13 cellular contexts compared by ENCODE assay signal in genomic region chr16:90009172-90009899, GRCh38. TPM values are rescaled to one million over a fixed set of nuclear protein-coding genes. Genes with fewer than 3 reads are reported as not detected.
DNase-seq lines count a peak whose midpoint lies in the region; ATAC-seq, FAIRE-seq and TF ChIP-seq lines count a peak whose summit lies in the region.
"Had no signal": no experiment of that assay in that cellular context is flagged by ENCODE, and none has a peak within 500 bp of the region (broad histone marks: within the 10 kb centered on the region; RNA-seq: fewer than 3 reads in every experiment).

No MANE protein-coding gene starts in this region.

- RAD21 ChIA-PET in GM12878 (lab: Charles Lee; ENCODE audit: unreplicated experiment): no interaction called here

- no peak overlapping the region for H2BK15ac ChIP-seq in IMR-90 (ENCODE audit: low read depth, low read length)

- H3K27me3 Mint-ChIP-seq in activated CD4-positive, alpha-beta T cell treated with anti-CD3 and anti-CD28 coated beads, Interleukin-2, amount 10 ng/mL, durations not matched to agents 24 days and 14 days: peaks cover 3% of the 10 kb centered on the region

- H3K4me1 ChIP-seq in IMR-90 (ENCODE audit: control insufficient read depth, insufficient read depth, low read length) (no peaks in the 10 kb centered on the region), GM12878 (ENCODE audit: control insufficient read depth, insufficient read depth, low read length) (peaks cover 9% of the 10 kb centered on the region)
- H3K4me1 ChIP-seq: left ventricle myocardium inferior had no signal

- H3K56ac ChIP-seq in IMR-90 (ENCODE audit: extremely low read depth, insufficient read depth, low read length): no peak overlapping the region

- H3K4me3 ChIP-seq in IMR-90 (ENCODE audit: insufficient read depth, low read depth, low read length) (no peak overlapping the region), GM12878 (peak overlapping the region; percentile 5; the same call in 1 of the 2 replicates)
- H3K4me3 ChIP-seq: left ventricle myocardium inferior, thoracic aorta had no signal

- no peak overlapping the region for H3K14ac ChIP-seq in IMR-90 (replicated peaks; ENCODE audit: low read depth, low read length)

- in situ Hi-C loops in IMR-90 (cut with MboI; ENCODE audit: low sequenced_read_pairs): no loop called here
- in situ Hi-C loops in GM12878 (cut with MboI): no loop called here

- H3K4ac ChIP-seq in IMR-90 (ENCODE audit: low read depth, low read length): no peak overlapping the region

- TF ChIP-seq EP300 in GM12878 (IDR thresholded peaks at IDR 0.05; ENCODE audit: borderline replicate concordance in 1 of 2, control insufficient read depth in 1 of 2, low read depth in 2 of 2, low read length in 2 of 2): no peak

- no peak for TF ChIP-seq POLR2A in IMR-90 (IDR thresholded peaks at IDR 0.05; ENCODE audit: low read depth, low read length)
- no peak for TF ChIP-seq POLR2A in GM12878 (IDR thresholded peaks at IDR 0.05; ENCODE audit: low read depth, low read length)

- H2AFZ ChIP-seq in IMR-90 (replicated peaks; ENCODE audit: low read length, poor library complexity) (peak overlapping the region; percentile 21), GM12878 (ENCODE audit: control insufficient read depth, low read depth, low read length) (no peak overlapping the region)

- intact Hi-C loops in activated CD4-positive, alpha-beta T cell treated with anti-CD3 and anti-CD28 coated beads, Interleukin-2, amount 10 ng/mL, durations not matched to agents 24 days and 14 days (cut with micrococcal nuclease): no loop called here
- intact Hi-C loops in IMR-90 (cut with micrococcal nuclease): no loop called here
- intact Hi-C loops in GM12878 (cut with micrococcal nuclease; ENCODE audit: unreplicated experiment): no loop called here

- H4K91ac ChIP-seq in IMR-90 (ENCODE audit: insufficient read depth, low read depth, low read length): no peak overlapping the region

- no peaks in the 10 kb centered on the region for H4K20me1 ChIP-seq in IMR-90 (ENCODE audit: insufficient read depth, low read length)
- H4K20me1 ChIP-seq in GM12878 (ENCODE audit: control insufficient read depth, insufficient read depth): no peaks in the 10 kb centered on the region

- H2AK5ac ChIP-seq in IMR-90 (ENCODE audit: low read depth, low read length): no peak overlapping the region

- no peaks in the 10 kb centered on the region for H3K9me3 Mint-ChIP-seq in activated CD4-positive, alpha-beta T cell treated with anti-CD3 and anti-CD28 coated beads, Interleukin-2, amount 10 ng/mL, durations not matched to agents 24 days and 14 days
- H3K9me3 Mint-ChIP-seq: HFFc6; T-helper 1 cell treated with Interleukin-12 subunit alpha and Interleukin-12 subunit beta and Interleukin-4 antibody, amounts not matched to agents 30 μg/mL and 1 μg/mL, for 36 hours had no signal

- no peak overlapping the region for H2BK5ac ChIP-seq in IMR-90 (ENCODE audit: low read depth, low read length, poor library complexity, severe bottlenecking)

- peaks cover 10% of the 10 kb centered on the region for H3K4me1 Mint-ChIP-seq in activated CD4-positive, alpha-beta T cell treated with anti-CD3 and anti-CD28 coated beads, Interleukin-2, amount 10 ng/mL, durations not matched to agents 24 days and 14 days

- no peak overlapping the region for H4K5ac ChIP-seq in IMR-90 (ENCODE audit: low read depth, low read length)

- TF ChIP-seq CTCF in IMR-90 (conservative IDR thresholded peaks at IDR 0.05; ENCODE audit: low read depth, low read length): no peak
- no peak for TF ChIP-seq CTCF in GM12878 (IDR thresholded peaks at IDR 0.05 in 2 of 3, conservative IDR thresholded peaks at IDR 0.05 in 1 of 3; ENCODE audit: control insufficient read depth in 2 of 3, extremely low read depth in 1 of 3, insufficient read depth in 1 of 3, low read depth in 3 of 3, low read length in 3 of 3)
- TF ChIP-seq CTCF in omental fat pad (IDR thresholded peaks at IDR 0.05): no peak

- H3K27ac ChIP-seq in IMR-90 (ENCODE audit: insufficient read depth, low read length) (no peak overlapping the region), GM12878 (ENCODE audit: control insufficient read depth, insufficient read depth) (no peak overlapping the region)
- H3K27ac ChIP-seq: left ventricle myocardium inferior, thoracic aorta had no signal

- H2AK9ac ChIP-seq in IMR-90 (replicated peaks; ENCODE audit: low read depth, low read length, poor library complexity): peak overlapping the region; percentile 55

- SMC1A ChIA-PET in GM12878 (lab: Charles Lee; ENCODE audit: uncharacterized antibody, unreplicated experiment): no interaction called here

- no peak overlapping the region for H2BK120ac ChIP-seq in IMR-90 (ENCODE audit: low read depth, low read length)

- dilution Hi-C loops in IMR-90 (cut with HindIII; ENCODE audit: low sequenced_read_pairs, unreplicated experiment): no loop called here

- POLR2A ChIA-PET in IMR-90 (lab: Charles Lee; ENCODE audit: unreplicated experiment) (no interaction called here), GM12878 (lab: Charles Lee) (no interaction called here)

- no peak overlapping the region for H3K9ac ChIP-seq in IMR-90 (ENCODE audit: low read depth, low read length)
- no peak overlapping the region for H3K9ac ChIP-seq in GM12878 (ENCODE audit: control insufficient read depth, insufficient read depth, low read length)

- H3K36me3 Mint-ChIP-seq in activated CD4-positive, alpha-beta T cell treated with anti-CD3 and anti-CD28 coated beads, Interleukin-2, amount 10 ng/mL, durations not matched to agents 24 days and 14 days (ENCODE audit: low read depth): no peaks in the 10 kb centered on the region

- no peak overlapping the region for H3K18ac ChIP-seq in IMR-90 (ENCODE audit: low read depth, low read length)

- H3K9me3 ChIP-seq in IMR-90 (ENCODE audit: control insufficient read depth, insufficient read depth, low read length) (no peaks in the 10 kb centered on the region), GM12878 (replicated peaks; ENCODE audit: control insufficient read depth, insufficient read depth, low read length) (no peaks in the 10 kb centered on the region)
- H3K9me3 ChIP-seq: left ventricle myocardium inferior, thoracic aorta had no signal

- DNase-seq in activated CD4-positive, alpha-beta T cell treated with anti-CD3 and anti-CD28 coated beads, Interleukin-2, amount 10 ng/mL, durations not matched to agents 24 days and 14 days: no peak
- DNase-seq in activated CD4-positive, alpha-beta T cell treated with anti-CD3 and anti-CD28 coated beads, Interleukin-2, amount 50 U/mL, for 4 hours: no peak
- no peak for DNase-seq in IMR-90
- no peak for DNase-seq in GM12878 (ENCODE audit: low read depth, low spot score)
- no peak for DNase-seq in omental fat pad (ENCODE audit: low spot score)
- no peak for DNase-seq in NCI-H748 (lab: John Stamatoyannopoulos, UW; ENCODE audit: unreplicated experiment)
- no peak for DNase-seq in SKM-1 (lab: John Stamatoyannopoulos, UW; ENCODE audit: unreplicated experiment)
- DNase-seq: foreskin melanocyte, HFFc6, left ventricle myocardium inferior had no signal

- no peak overlapping the region for H4K8ac ChIP-seq in IMR-90 (ENCODE audit: low read depth in 2 of 2, low read length in 2 of 2)

- peak overlapping the region; percentile 69 for H3K4me3 Mint-ChIP-seq in activated CD4-positive, alpha-beta T cell treated with anti-CD3 and anti-CD28 coated beads, Interleukin-2, amount 10 ng/mL, durations not matched to agents 24 days and 14 days
- H3K4me3 Mint-ChIP-seq: HFFc6; T-helper 1 cell treated with Interleukin-12 subunit alpha and Interleukin-12 subunit beta and Interleukin-4 antibody, amounts not matched to agents 30 μg/mL and 1 μg/mL, for 36 hours had no signal

- ATAC-seq in IMR-90 (ENCODE audit: low read depth) (no peak), GM12878 (no peak), omental fat pad (ENCODE audit: low FRiP score) (peak; percentile 24), GM18867 (IDR thresholded peaks at IDR 0.05; ENCODE audit: unreplicated experiment) (no peak)

- no peak overlapping the region for H2BK20ac ChIP-seq in IMR-90 (ENCODE audit: low read depth, low read length)

- BruUV-seq in IMR-90 (replicated peaks; lab: Mats Ljungman, UMichigan) (no TSS peak), GM12878 (replicated peaks; lab: Mats Ljungman, UMichigan) (no TSS peak)

- H3K79me1 ChIP-seq in IMR-90 (ENCODE audit: low read depth in 1 of 2, low read length in 2 of 2): no peaks in the 10 kb centered on the region

- no peak for FAIRE-seq in GM12878 (lab: Jason Lieb, UNC)

- no peak for TF ChIP-seq RAD21 in IMR-90 (IDR thresholded peaks at IDR 0.05; ENCODE audit: low read length)
- no peak for TF ChIP-seq RAD21 in GM12878 (IDR thresholded peaks at IDR 0.05; ENCODE audit: insufficient read depth, low read depth, low read length)

- H3K79me2 ChIP-seq in GM12878 (ENCODE audit: control insufficient read depth, insufficient read depth, low read length): no peaks in the 10 kb centered on the region

- CTCF ChIA-PET in IMR-90 (lab: Yijun Ruan, JAX) (no interaction called here), GM12878 (lab: Yijun Ruan, JAX) (interaction anchor here (1.1 to 1.3 kb wide), 2 partner anchors 9 to 72 kb away, joined by 3 read pairs; no protein-coding TSS in a partner anchor)

- no peak overlapping the region for H3K27ac Mint-ChIP-seq in activated CD4-positive, alpha-beta T cell treated with anti-CD3 and anti-CD28 coated beads, Interleukin-2, amount 10 ng/mL, durations not matched to agents 24 days and 14 days
- H3K27ac Mint-ChIP-seq: HFFc6; T-helper 1 cell treated with Interleukin-12 subunit alpha and Interleukin-12 subunit beta and Interleukin-4 antibody, amounts not matched to agents 30 μg/mL and 1 μg/mL, for 36 hours had no signal

- H3K36me3 ChIP-seq in IMR-90 (ENCODE audit: control insufficient read depth, insufficient read depth, low read length) (no peaks in the 10 kb centered on the region; the same call in none of the 2 replicates), GM12878 (ENCODE audit: control insufficient read depth in 2 of 2, insufficient read depth in 2 of 2, low read length in 1 of 2) (no peaks in the 10 kb centered on the region)
- H3K36me3 ChIP-seq: left ventricle myocardium inferior, thoracic aorta had no signal

- no CpG with 5 or more reads among the region's 22 CpGs for WGBS in IMR-90 (ENCODE audit: extremely low coverage in 2 of 2, insufficient read length in 1 of 2), 2 experiments
- 31% methylated on average over 22 of the region's 22 CpGs for WGBS in GM12878 (ENCODE audit: insufficient coverage, insufficient replicate concordance, low lambda C conversion rate, missing lambda C conversion rate)

- H3K4me2 ChIP-seq in IMR-90 (ENCODE audit: low read depth, low read length): no peak overlapping the region
- peak overlapping the region; percentile 77 for H3K4me2 ChIP-seq in GM12878 (ENCODE audit: control insufficient read depth, insufficient read depth)

- H3K9me1 ChIP-seq in IMR-90 (ENCODE audit: insufficient read depth, low read length): no peaks in the 10 kb centered on the region

- no peak overlapping the region for H3K23ac ChIP-seq in IMR-90 (ENCODE audit: low read depth, low read length)

- H3K27me3 ChIP-seq in IMR-90 (ENCODE audit: control insufficient read depth, insufficient read depth, low read length): no peaks in the 10 kb centered on the region
- H3K27me3 ChIP-seq in GM12878 (replicated peaks in 1 of 2; ENCODE audit: control insufficient read depth in 2 of 2, insufficient read depth in 2 of 2, low read length in 1 of 2): no peaks in the 10 kb centered on the region

RNA-seq across cellular contexts. Expression of gene DBNDD1, which starts 9.9 kb away (rescaled TPM):
- total RNA-seq in activated CD4-positive, alpha-beta T cell treated with anti-CD3 and anti-CD28 coated beads, Interleukin-2, amount 10 ng/mL, durations not matched to agents 24 days and 14 days: 0.38 TPM in 1 of 2 replicates, not detected in the other
- total RNA-seq in IMR-90 (2012; rRNA removed): 3.1 and 3.4 TPM in 2 replicates
- polyA plus RNA-seq in IMR-90 (2012; rRNA removed): 23.0 and 26.2 TPM in 2 replicates
- 14.9 and 31.6 TPM in 2 replicates for polyA plus RNA-seq in IMR-90 (2012; cell fraction: cytosol; rRNA removed)
- polyA plus RNA-seq in IMR-90 (2012; cell fraction: nucleus; rRNA removed; ENCODE audit: low replicate concordance): 11.1 and 18.7 TPM in 2 replicates
- 3.7 and 4.0 TPM in 2 replicates for total RNA-seq in GM12878 (2013; cell fraction: nucleolus; rRNA removed)
- total RNA-seq in GM12878 (2014; rRNA removed): 0.45 and 0.54 TPM in 2 replicates
- 0.63 and 0.92 TPM in 2 replicates for total RNA-seq in GM12878 (2014; rRNA removed; fragmentation: Illumina TruSeq; extraction: Trizol)
- 1.3 and 1.5 TPM in 2 replicates for total RNA-seq in GM12878 (2021)
- polyA plus RNA-seq in GM12878 (2011; ENCODE audit: low read depth): 2.5 TPM
- 2.8 and 4.6 TPM in 2 replicates for polyA plus RNA-seq in GM12878 (2011; rRNA removed)
- polyA plus RNA-seq in GM12878 (2011; cell fraction: cytosol; rRNA removed): 9.2 and 9.6 TPM in 2 replicates
- 5.9 and 10.9 TPM in 2 replicates for polyA plus RNA-seq in GM12878 (2011; cell fraction: nucleus; rRNA removed)
- polyA plus RNA-seq in GM12878 (2012): 2.4 and 3.7 TPM in 2 replicates
- polyA plus RNA-seq in GM12878 (2014; fragmentation: Illumina TruSeq; extraction: Trizol): 0.70 and 0.91 TPM in 2 replicates
- polyA plus RNA-seq in GM12878 (2014; fragmentation: Nextera tagmentation; extraction: Ambion mirVana): under 1 TPM; 0.06 to 0.09 TPM
- polyA plus RNA-seq in GM12878 (2014; rRNA removed): 1.4 and 2.4 TPM in 2 replicates
- under 1 TPM; 0.28 to 0.48 TPM for polyA plus RNA-seq in GM12878 (2016; fragmentation: Nextera tagmentation; extraction: Ambion mirVana)
- 2.0 and 7.6 TPM in 2 replicates for polyA minus RNA-seq in GM12878 (2011; rRNA and poly(A)+ RNA removed)
- 2.8 TPM in 2 replicates for polyA minus RNA-seq in GM12878 (2011; cell fraction: cytosol; rRNA and poly(A)+ RNA removed)
- polyA minus RNA-seq in GM12878 (2011; cell fraction: nucleus; rRNA and poly(A)+ RNA removed): 2.4 and 2.6 TPM in 2 replicates
- 1 to 10 TPM in 3 of 4 donors, not detected in 1; 1.4 to 5.0 (median 3.5) TPM for total RNA-seq in omental fat pad
